Comparison of ENCODE assay signal across 24 cellular contexts in the genomic region with DNA sequence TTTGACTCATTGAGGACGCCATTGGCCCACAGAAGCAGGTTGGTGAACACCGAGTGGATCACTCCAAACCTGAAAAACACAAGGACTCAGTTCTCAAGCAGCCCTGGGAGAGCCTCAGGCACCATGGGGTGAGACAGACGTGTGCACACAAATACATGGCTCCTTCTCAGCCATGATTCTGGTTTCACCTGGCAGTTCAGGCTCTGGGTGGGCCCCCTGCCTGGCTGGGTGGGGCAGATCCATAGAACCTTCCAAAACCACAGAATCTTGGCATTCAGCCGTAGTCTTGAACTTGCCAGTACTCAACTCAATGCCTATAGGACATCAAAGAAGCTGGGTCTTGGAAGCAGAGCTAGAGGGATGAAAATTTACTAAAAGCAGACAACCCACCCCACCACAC. TPM values are rescaled to one million over a fixed set of nuclear protein-coding genes. Genes with fewer than 3 reads are reported as not detected.
"Had no signal": no experiment of that assay in that cellular context is flagged by ENCODE, and none has a peak within 500 bp of the region (broad histone marks: within the 10 kb centered on the region; RNA-seq: fewer than 3 reads in every experiment).

No MANE protein-coding gene starts in this region.

- H3K27ac ChIP-seq: HL-60, KMS-11, SJCRH30 had no signal

- ATAC-seq: K562, Panc1, Right ventricle myocardium inferior, SK-N-SH treated with all-trans-retinoic acid at 6 μM for 48 hours had no signal

- H3K4me1 ChIP-seq: SJCRH30 had no signal

- H3K36me3 ChIP-seq: SJCRH30 had no signal

- H3K4me3 ChIP-seq: K562, SJCRH30 had no signal

- H3K9me3 ChIP-seq: SJCRH30 had no signal

- DNase-seq: Kasumi-1, NCI-H1092, NCI-H1105 treated with DMSO at 0.1 percent for 48 hours, NCI-H1417 treated with DMSO at 0.1 percent for 48 hours, NCI-H146, NCI-H1694 treated with DMSO at 0.1 percent for 48 hours, NCI-H1930, NCI-H2081, NCI-H2107, NCI-H2227 treated with DMSO at 0.1 percent for 48 hours, NCI-H446, NCI-H510A, NCI-H524 treated with DMSO at 0.1 percent for 48 hours, NCI-H69, NCI-H774, SHP77 treated with DMSO at 0.1 percent for 48 hours, SJCRH30 had no signal

RNA-seq across cellular contexts. Expression of a gene that starts 24.2 kb away (rescaled TPM):
- polyA plus RNA-seq: IgD-negative memory B cell, K562 had no signal
